Comparison of ENCODE assay signal across 1 cellular context in genomic region chr17:28704219-28704858, GRCh38.
TF ChIP-seq lines count a peak whose summit lies in the region.

No MANE protein-coding gene starts in this region.

TF ChIP-seq in K562, 482 proteins besides CTCF, POLR2A, EP300 and RAD21:
- no peak for TF ChIP-seq TBL1XR1 (IDR thresholded peaks at IDR 0.05; ENCODE audit: low read length in 2 of 2)
- no peak for TF ChIP-seq SIRT6 (IDR thresholded peaks at IDR 0.05; ENCODE audit: low read depth, low read length)
- no peak for TF ChIP-seq ARID3A (IDR thresholded peaks at IDR 0.05; ENCODE audit: borderline replicate concordance, low read depth, low read length)
- peak; percentile 59; the same call in 1 of the 2 replicates for TF ChIP-seq POLR2G (IDR thresholded peaks at IDR 0.05; ENCODE audit: low read depth, low read length)
- no peak for TF ChIP-seq ZNF384 (IDR thresholded peaks at IDR 0.05; ENCODE audit: low read depth, low read length)
